In the genomic region with DNA sequence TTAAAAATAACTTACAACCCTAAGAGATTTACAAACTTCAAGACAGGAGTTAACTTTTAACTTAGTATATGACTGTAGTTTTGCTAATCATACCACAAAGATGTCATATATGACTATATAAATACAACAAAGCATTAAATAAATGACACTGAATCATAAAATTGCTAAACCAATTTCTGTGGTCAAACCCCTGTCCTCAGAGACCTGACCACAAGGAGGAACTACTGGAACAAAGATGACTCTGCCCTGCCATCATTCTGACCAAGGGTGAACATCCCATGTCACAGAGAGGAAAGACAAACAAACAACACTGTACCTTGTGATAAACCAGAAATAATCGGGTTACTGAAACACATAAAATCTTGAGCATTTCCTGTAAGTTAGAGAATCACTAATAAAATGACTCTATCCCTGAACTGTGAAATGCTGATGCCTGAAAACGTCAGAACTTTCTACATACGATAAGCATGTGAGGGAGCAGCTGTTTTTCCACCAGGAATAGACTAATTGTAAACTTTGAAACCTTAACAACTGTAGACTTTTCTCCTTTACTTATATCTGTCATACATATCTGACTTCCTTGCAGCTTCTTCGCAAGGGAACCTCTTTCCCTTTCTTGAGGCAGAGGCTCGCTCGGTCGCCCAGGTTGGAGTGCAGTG, we compare ENCODE assay signal across 2 cellular contexts.
TF ChIP-seq lines count a peak whose summit lies in the region.

No MANE protein-coding gene starts in this region.

TF ChIP-seq in SK-N-SH treated with all-trans-retinoic acid at 6 μM for 48 hours, 23 proteins besides CTCF, POLR2A, EP300 and RAD21 (continued from another document):
- no peak for TF ChIP-seq CSRNP3 (CRISPR knock-in tag; IDR thresholded peaks at IDR 0.05)

TF ChIP-seq in GM23338, 12 proteins besides CTCF, POLR2A, EP300 and RAD21 (continued from another document):
- TF ChIP-seq, protein P1, sequence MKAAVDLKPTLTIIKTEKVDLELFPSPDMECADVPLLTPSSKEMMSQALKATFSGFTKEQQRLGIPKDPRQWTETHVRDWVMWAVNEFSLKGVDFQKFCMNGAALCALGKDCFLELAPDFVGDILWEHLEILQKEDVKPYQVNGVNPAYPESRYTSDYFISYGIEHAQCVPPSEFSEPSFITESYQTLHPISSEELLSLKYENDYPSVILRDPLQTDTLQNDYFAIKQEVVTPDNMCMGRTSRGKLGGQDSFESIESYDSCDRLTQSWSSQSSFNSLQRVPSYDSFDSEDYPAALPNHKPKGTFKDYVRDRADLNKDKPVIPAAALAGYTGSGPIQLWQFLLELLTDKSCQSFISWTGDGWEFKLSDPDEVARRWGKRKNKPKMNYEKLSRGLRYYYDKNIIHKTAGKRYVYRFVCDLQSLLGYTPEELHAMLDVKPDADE (IDR thresholded peaks at IDR 0.05) = no peak
- TF ChIP-seq CREB1 (CRISPR knock-in tag; IDR thresholded peaks at IDR 0.05; ENCODE audit: low read depth) (no peak), NANOG (IDR thresholded peaks at IDR 0.05; ENCODE audit: borderline replicate concordance) (no peak), POLR2AphosphoS5 (IDR thresholded peaks at IDR 0.05; ENCODE audit: low read depth) (no peak), REST (IDR thresholded peaks at IDR 0.05; ENCODE audit: unreplicated experiment) (no peak)
TF ChIP-seq in GM23338: peak in this region for 0.
